In genomic region chr22:30444632-30445437, GRCh38 we compare ENCODE assay signal across 9 cellular contexts. TPM values are rescaled to one million over a fixed set of nuclear protein-coding genes. Genes with fewer than 3 reads are reported as not detected.
DNase-seq lines count a peak whose midpoint lies in the region; ATAC-seq and TF ChIP-seq lines count a peak whose summit lies in the region.
"Had no signal": no experiment of that assay in that cellular context is flagged by ENCODE, and none has a peak within 500 bp of the region (broad histone marks: within the 10 kb centered on the region; RNA-seq: fewer than 3 reads in every experiment).

No MANE protein-coding gene starts in this region.

- TF ChIP-seq EP300 in upper lobe of left lung (IDR thresholded peaks at IDR 0.05) = no peak

- TF ChIP-seq CTCF in GM13976 (IDR thresholded peaks at IDR 0.05; ENCODE audit: borderline replicate concordance, control extremely low read depth, extremely low read depth, insufficient read depth, missing control alignments) = peak; percentile 69
- peak; percentile 87 for TF ChIP-seq CTCF in mesothelial cell of epicardium (IDR thresholded peaks at IDR 0.05; ENCODE audit: unreplicated experiment)
- TF ChIP-seq CTCF in upper lobe of left lung (IDR thresholded peaks at IDR 0.05) = peak; percentile 68 to 80 (median 72)

- intact Hi-C loops in activated CD4-positive, alpha-beta T cell treated with anti-CD3 and anti-CD28 coated beads for 36 hours (cut with DNase I, micrococcal nuclease) = loop anchor here (1.0 kb wide), 2 partner anchors 40 to 157 kb away; no protein-coding TSS in a partner anchor

- no peaks in the 10 kb centered on the region for H3K4me1 ChIP-seq in upper lobe of left lung

- H3K27ac ChIP-seq in upper lobe of left lung = no peak overlapping the region
- H3K27ac ChIP-seq: skin epidermis had no signal

- in situ Hi-C loops in GM13976 (cut with MboI; ENCODE audit: low sequenced_read_pairs, unreplicated experiment) = no loop called here

- CTCF ChIA-PET in activated CD4-positive, alpha-beta T cell treated with anti-CD3 and anti-CD28 coated beads for 36 hours (lab: Charles Lee) = interaction anchor here (0.6 to 3.5 kb wide), 15 partner anchors 9 to 971 kb away, joined by 3 to 21 read pairs (median 4); partner anchors contain the start of genes CASTOR1, MTFP1 and SLC35E4

- DNase-seq in AG08395 (ENCODE audit: low spot score) (peak; percentile 71), GM13976 (ENCODE audit: low spot score) (peak; percentile 87), NCI-H2029 treated with DMSO at 0.1 percent for 48 hours (lab: John Stamatoyannopoulos, UW) (peak; percentile 48), mesothelial cell of epicardium (ENCODE audit: low spot score in 2 of 2, unreplicated experiment in 2 of 2) (peak in 1 of 2 experiments; percentile 59), upper lobe of left lung (peak in 1 of 2 donors; percentile 48), epidermal melanocyte (ENCODE audit: insufficient read length, low spot score) (no peak)
- DNase-seq in activated CD4-positive, alpha-beta T cell treated with anti-CD3 and anti-CD28 coated beads for 36 hours = peak; percentile 81
- DNase-seq in effector CD4-positive, alpha-beta T cell = peak; percentile 28

- POLR2A ChIA-PET in activated CD4-positive, alpha-beta T cell treated with anti-CD3 and anti-CD28 coated beads for 36 hours (lab: Charles Lee) = no interaction called here

- H3K9me3 ChIP-seq in upper lobe of left lung = no peaks in the 10 kb centered on the region

- H3K36me3 ChIP-seq in upper lobe of left lung = no peaks in the 10 kb centered on the region

- WGBS in upper lobe of left lung, 2 donors = 24 to 27% methylated on average over 11 of the region's 11 CpGs

- H3K4me3 ChIP-seq in upper lobe of left lung = no peak overlapping the region
- H3K4me3 ChIP-seq: skin epidermis had no signal

- ATAC-seq in activated CD4-positive, alpha-beta T cell treated with anti-CD3 and anti-CD28 coated beads for 36 hours = peak; percentile 73
- peak; percentile 57 to 82 for ATAC-seq in upper lobe of left lung (ENCODE audit: low FRiP score in 2 of 2)

- no peaks in the 10 kb centered on the region for H3K36me3 Mint-ChIP-seq in activated CD4-positive, alpha-beta T cell treated with anti-CD3 and anti-CD28 coated beads for 36 hours (ENCODE audit: low read depth)
- no peaks in the 10 kb centered on the region for H3K36me3 Mint-ChIP-seq in mesothelial cell of epicardium

- no peak overlapping the region for H3K4me3 Mint-ChIP-seq in activated CD4-positive, alpha-beta T cell treated with anti-CD3 and anti-CD28 coated beads for 36 hours
- H3K4me3 Mint-ChIP-seq in mesothelial cell of epicardium = peak overlapping the region; percentile 26

- no peak for TF ChIP-seq POLR2A in upper lobe of left lung (IDR thresholded peaks at IDR 0.05)

- H3K4me1 Mint-ChIP-seq in activated CD4-positive, alpha-beta T cell treated with anti-CD3 and anti-CD28 coated beads for 36 hours = peaks cover 16% of the 10 kb centered on the region
- H3K4me1 Mint-ChIP-seq in mesothelial cell of epicardium = peaks cover 9% of the 10 kb centered on the region

- peaks cover 17% of the 10 kb centered on the region for H3K27me3 Mint-ChIP-seq in activated CD4-positive, alpha-beta T cell treated with anti-CD3 and anti-CD28 coated beads for 36 hours
- H3K27me3 Mint-ChIP-seq in mesothelial cell of epicardium (ENCODE audit: low read depth) = peaks cover 6% of the 10 kb centered on the region

- no peaks in the 10 kb centered on the region for H3K27me3 ChIP-seq in upper lobe of left lung

- no peak overlapping the region for H3K27ac Mint-ChIP-seq in activated CD4-positive, alpha-beta T cell treated with anti-CD3 and anti-CD28 coated beads for 36 hours
- H3K27ac Mint-ChIP-seq in mesothelial cell of epicardium = no peak overlapping the region

- peaks cover 2% of the 10 kb centered on the region for H3K9me3 Mint-ChIP-seq in activated CD4-positive, alpha-beta T cell treated with anti-CD3 and anti-CD28 coated beads for 36 hours (ENCODE audit: low read depth)
- H3K9me3 Mint-ChIP-seq in mesothelial cell of epicardium = no peaks in the 10 kb centered on the region

RNA-seq across cellular contexts. Expression of gene MTFP1, which starts 19.3 kb away (rescaled TPM):
- 10 to 100 TPM; 47.0 to 54.6 TPM for total RNA-seq in activated CD4-positive, alpha-beta T cell treated with anti-CD3 and anti-CD28 coated beads for 36 hours
- total RNA-seq in mesothelial cell of epicardium = 5.9 to 8.2 TPM (median 7.3 TPM) in 3 replicates
- total RNA-seq in upper lobe of left lung = 10 to 100 TPM in 4 of 6 donors, 1 to 10 TPM in 2; 5.8 to 28.4 (median 12.8) TPM

RNA-seq across cellular contexts. Expression of gene SEC14L3, which starts 27.0 kb away (rescaled TPM):
- total RNA-seq in activated CD4-positive, alpha-beta T cell treated with anti-CD3 and anti-CD28 coated beads for 36 hours = not detected
- not detected in 3 replicates for total RNA-seq in mesothelial cell of epicardium
- total RNA-seq in upper lobe of left lung = 1 to 10 TPM in 3 of 6 donors, under 1 TPM in 2, not detected in 1; 0.43 to 2.3 (median 1.1) TPM

RNA-seq across cellular contexts. Expression of gene SEC14L2, which starts 48.0 kb away (rescaled TPM):
- 10 to 100 TPM; 13.8 to 18.2 TPM for total RNA-seq in activated CD4-positive, alpha-beta T cell treated with anti-CD3 and anti-CD28 coated beads for 36 hours
- total RNA-seq in mesothelial cell of epicardium (4.3 to 6.5 TPM (median 5.4 TPM) in 3 replicates), upper lobe of left lung (10 to 100 TPM in 2 of 6 donors, 1 to 10 TPM in 4; 5.6 to 12.6 (median 8.4) TPM)

RNA-seq across cellular contexts. Expression of gene RNF215, which starts 57.6 kb away (rescaled TPM):
- total RNA-seq in activated CD4-positive, alpha-beta T cell treated with anti-CD3 and anti-CD28 coated beads for 36 hours = 1 to 10 TPM; 4.3 to 7.4 TPM
- total RNA-seq in mesothelial cell of epicardium = 39.2 to 41.9 TPM (median 39.4 TPM) in 3 replicates
- 10 to 100 TPM in 5 of 6 donors, 1 to 10 TPM in 1; 9.3 to 30.3 (median 16.5) TPM for total RNA-seq in upper lobe of left lung
